17 cellular contexts compared by ENCODE assay signal in genomic region chr4:2402941-2403340, GRCh38. TPM values are rescaled to one million over a fixed set of nuclear protein-coding genes. Genes with fewer than 3 reads are reported as not detected.
DNase-seq lines count a peak whose midpoint lies in the region; ATAC-seq, FAIRE-seq and TF ChIP-seq lines count a peak whose summit lies in the region.
"Had no signal": no experiment of that assay in that cellular context is flagged by ENCODE, and none has a peak within 500 bp of the region (broad histone marks: within the 10 kb centered on the region; RNA-seq: fewer than 3 reads in every experiment).

No MANE protein-coding gene starts in this region.

- H2AFZ ChIP-seq in GM23248: no peak overlapping the region

- H3K9ac ChIP-seq in GM23248: no peak overlapping the region
- H3K9ac ChIP-seq: BLaER1 had no signal

- intact Hi-C loops in psoas muscle (cut with DNase I): loop anchor here in 1 of 2 donors (5.0 kb wide), 2 partner anchors 41 to 136 kb away; no protein-coding TSS in a partner anchor

- no peaks in the 10 kb centered on the region for H3K9me3 Mint-ChIP-seq in activated naive CD8-positive, alpha-beta T cell treated with anti-CD3 and anti-CD28 coated beads, Interleukin-2, amount 50 U/mL, for 24 hours

- H3K36me3 ChIP-seq in GM23248 (ENCODE audit: low read depth): no peaks in the 10 kb centered on the region
- no peaks in the 10 kb centered on the region for H3K36me3 ChIP-seq in psoas muscle (ENCODE audit: insufficient read depth in 1 of 2, low read depth in 1 of 2)
- H3K36me3 ChIP-seq in small intestine (ENCODE audit: control insufficient read depth in 2 of 2, insufficient read depth in 2 of 2, low read length in 2 of 2): no peaks in the 10 kb centered on the region
- H3K36me3 ChIP-seq: BLaER1, stomach had no signal

- H3K27me3 Mint-ChIP-seq in activated naive CD8-positive, alpha-beta T cell treated with anti-CD3 and anti-CD28 coated beads, Interleukin-2, amount 50 U/mL, for 24 hours: peaks cover 6% of the 10 kb centered on the region

- 92 to 94% methylated on average over 6 to 7 of the region's 7 CpGs for WGBS in GM23248 (ENCODE audit: low coverage in 1 of 2, low lambda C conversion rate in 2 of 2, missing lambda C conversion rate in 2 of 2), 2 experiments
- WGBS in psoas muscle, 3 donors: 31 to 45% (median 39%) methylated on average over 6 to 7 of the region's 7 CpGs
- WGBS in small intestine, 3 donors: 72 to 74% (median 73%) methylated on average over 7 of the region's 7 CpGs

- H3K4me1 Mint-ChIP-seq in activated naive CD8-positive, alpha-beta T cell treated with anti-CD3 and anti-CD28 coated beads, Interleukin-2, amount 50 U/mL, for 24 hours: peaks cover 18% of the 10 kb centered on the region

- in situ Hi-C loops in GM23248 (cut with MboI): no loop called here

- DNase-seq in GM23248: no peak
- no peak for DNase-seq in activated naive CD8-positive, alpha-beta T cell treated with anti-CD3 and anti-CD28 coated beads, Interleukin-2, amount 50 U/mL, for 24 hours
- peak in 1 of 2 donors; percentile 44 for DNase-seq in psoas muscle
- no peak for DNase-seq in small intestine
- no peak for DNase-seq in NK-92 treated with Interleukin-12 subunit alpha and Interleukin-12 subunit beta, amount 100 ng/mL, for 24 hours (lab: John Stamatoyannopoulos, UW)
- DNase-seq in GOT3 (lab: John Stamatoyannopoulos, UW): no peak
- DNase-seq: amniotic stem cell, left cardiac atrium, NCI-H1930, stomach had no signal

- H3K36me3 Mint-ChIP-seq in activated naive CD8-positive, alpha-beta T cell treated with anti-CD3 and anti-CD28 coated beads, Interleukin-2, amount 50 U/mL, for 24 hours (ENCODE audit: low read depth): no peaks in the 10 kb centered on the region

- H3K79me2 ChIP-seq in GM23248 (ENCODE audit: insufficient read depth): no peaks in the 10 kb centered on the region

- H3K9me3 ChIP-seq in GM23248 (ENCODE audit: low read depth) (no peaks in the 10 kb centered on the region), psoas muscle (no peaks in the 10 kb centered on the region), small intestine (ENCODE audit: control insufficient read depth, low read depth) (no peaks in the 10 kb centered on the region)
- H3K9me3 ChIP-seq: stomach had no signal

- no peak overlapping the region for H3K27ac ChIP-seq in GM23248
- H3K27ac ChIP-seq in layer of hippocampus (ENCODE audit: low read depth, low read length): peak overlapping the region; percentile 73
- peak overlapping the region; percentile 71 for H3K27ac ChIP-seq in psoas muscle
- H3K27ac ChIP-seq in small intestine (ENCODE audit: low read depth in 1 of 2, low read length in 1 of 2): no peak overlapping the region
- H3K27ac ChIP-seq: BLaER1 had no signal

- peaks cover 13% of the 10 kb centered on the region for H3K4me1 ChIP-seq in GM23248 (ENCODE audit: insufficient read depth)
- peaks cover 24% of the 10 kb centered on the region for H3K4me1 ChIP-seq in psoas muscle
- H3K4me1 ChIP-seq in small intestine (ENCODE audit: control insufficient read depth in 2 of 2, insufficient read depth in 1 of 2, low read depth in 1 of 2, low read length in 1 of 2): peaks cover 0 to 11% of the 10 kb centered on the region in 2 donors
- H3K4me1 ChIP-seq: BLaER1 had no signal

- H3K4me3 Mint-ChIP-seq in activated naive CD8-positive, alpha-beta T cell treated with anti-CD3 and anti-CD28 coated beads, Interleukin-2, amount 50 U/mL, for 24 hours: peak overlapping the region; percentile 42

- H4K20me1 ChIP-seq in GM23248 (ENCODE audit: insufficient read depth): no peaks in the 10 kb centered on the region

- ATAC-seq in activated naive CD8-positive, alpha-beta T cell treated with anti-CD3 and anti-CD28 coated beads, Interleukin-2, amount 50 U/mL, for 24 hours: no peak
- ATAC-seq in psoas muscle (peak in 3 of 4 donors; percentile 31 to 62 (median 33)), HG02610 (IDR thresholded peaks at IDR 0.05; ENCODE audit: unreplicated experiment) (no peak)

- H3K27me3 ChIP-seq in GM23248 (replicated peaks; ENCODE audit: insufficient read depth) (no peaks in the 10 kb centered on the region), layer of hippocampus (ENCODE audit: control insufficient read depth, insufficient read depth, low read length) (no peaks in the 10 kb centered on the region), psoas muscle (ENCODE audit: insufficient read depth in 3 of 3, low read length in 2 of 3) (no peaks in the 10 kb centered on the region), small intestine (ENCODE audit: control insufficient read depth in 2 of 2, insufficient read depth in 2 of 2, low read length in 2 of 2) (no peaks in the 10 kb centered on the region)

- H3K27ac Mint-ChIP-seq in activated naive CD8-positive, alpha-beta T cell treated with anti-CD3 and anti-CD28 coated beads, Interleukin-2, amount 50 U/mL, for 24 hours: no peak overlapping the region

- TF ChIP-seq CTCF in psoas muscle (IDR thresholded peaks at IDR 0.05): no peak

- peak overlapping the region; percentile 85 for H3K4me2 ChIP-seq in GM23248 (ENCODE audit: unreplicated experiment)
- H3K4me2 ChIP-seq: BLaER1 had no signal

- no peaks in the 10 kb centered on the region for H3F3A ChIP-seq in GM23248 (ENCODE audit: insufficient read depth)

- H3K9me2 ChIP-seq in GM23248 (ENCODE audit: insufficient read depth): no peaks in the 10 kb centered on the region

- FAIRE-seq in small intestine (lab: Jason Lieb, UNC): no peak
- FAIRE-seq: GM19239 had no signal

- no peak overlapping the region for H3K4me3 ChIP-seq in GM23248
- peak overlapping the region; percentile 54 for H3K4me3 ChIP-seq in psoas muscle
- no peak overlapping the region for H3K4me3 ChIP-seq in small intestine (ENCODE audit: low read depth in 1 of 2, low read length in 2 of 2)
- H3K4me3 ChIP-seq: BLaER1 had no signal

RNA-seq across cellular contexts. Expression of gene ZFYVE28, which starts 15.5 kb away (rescaled TPM):
- total RNA-seq in GM23248 (2014; rRNA removed; shearing (Covaris generic)): 8.9 and 9.6 TPM in 2 replicates
- polyA plus RNA-seq in GM23248 (2016; fragmentation: Nextera tagmentation; extraction: Ambion mirVana): 4.6 and 4.8 TPM in 2 replicates
- total RNA-seq in psoas muscle: 1 to 10 TPM; 3.4 to 7.7 (median 5.0) TPM
- polyA plus RNA-seq in psoas muscle: 1 to 10 TPM; 1.7 to 2.9 (median 2.1) TPM
- 10 to 100 TPM in 2 of 3 donors, 1 to 10 TPM in 1; 9.3 to 29.5 (median 16.2) TPM for polyA plus RNA-seq in small intestine

RNA-seq across cellular contexts. Expression of gene CFAP99, which starts 15.8 kb away (rescaled TPM):
- not detected in 2 replicates for total RNA-seq in GM23248 (2014; rRNA removed; shearing (Covaris generic))
- polyA plus RNA-seq in GM23248 (2016; fragmentation: Nextera tagmentation; extraction: Ambion mirVana) (not detected in 2 replicates), psoas muscle (under 1 TPM in 2 of 3 donors, not detected in 1; 0.03 TPM), small intestine (under 1 TPM in 2 of 3 donors, not detected in 1; 0.15 to 0.67 TPM)
- not detected for total RNA-seq in psoas muscle
- total RNA-seq: G401, left cardiac atrium, LHCN-M2, posterior vena cava had no signal

Comparison
In these comparisons a context has a peak if more than half of its experiments do, and no peak if none do; other contexts are left out.
1. H3K27ac ChIP-seq: peak in layer of hippocampus (single experiment) and psoas muscle (single experiment); none in GM23248 (single experiment) and small intestine (0 of 2).
2. ATAC-seq: peak in psoas muscle (3 of 4); none in activated naive CD8-positive, alpha-beta T cell treated with anti-CD3 and anti-CD28 coated beads, Interleukin-2, amount 50 U/mL, for 24 hours (single experiment) and HG02610 (single experiment).